8 cellular contexts compared by ENCODE assay signal in genomic region chr19:47158879-47159509, GRCh38. TPM values are rescaled to one million over a fixed set of nuclear protein-coding genes. Genes with fewer than 3 reads are reported as not detected.
DNase-seq lines count a peak whose midpoint lies in the region; ATAC-seq and TF ChIP-seq lines count a peak whose summit lies in the region.

No MANE protein-coding gene starts in this region.

- H3K9me3 Mint-ChIP-seq in activated naive CD4-positive, alpha-beta T cell treated with anti-CD3 and anti-CD28 coated beads, Interleukin-2, amount 50 U/mL, for 24 hours, result no peaks in the 10 kb centered on the region

- H3K27ac ChIP-seq in MM.1S (ENCODE audit: low read length) (peak overlapping the region; percentile 63; the same call in 1 of the 2 replicates), layer of hippocampus (ENCODE audit: low read depth, low read length) (peak overlapping the region; percentile 9), stomach smooth muscle (ENCODE audit: low read length) (peak overlapping the region; percentile 80)

- H3K4me3 Mint-ChIP-seq in activated naive CD4-positive, alpha-beta T cell treated with anti-CD3 and anti-CD28 coated beads, Interleukin-2, amount 50 U/mL, for 24 hours, result peak overlapping the region; percentile 86

- H3K27me3 ChIP-seq in MM.1S (replicated peaks; ENCODE audit: insufficient read depth, low read length) (no peaks in the 10 kb centered on the region), layer of hippocampus (ENCODE audit: control insufficient read depth, insufficient read depth, low read length) (no peaks in the 10 kb centered on the region), stomach smooth muscle (ENCODE audit: control insufficient read depth in 1 of 2, insufficient read depth in 2 of 2, low read length in 2 of 2) (no peaks in the 10 kb centered on the region), MG63 (no peaks in the 10 kb centered on the region)

- H3K9me2 ChIP-seq in MM.1S (replicated peaks; ENCODE audit: insufficient read depth, low read length), result no peaks in the 10 kb centered on the region

- H3F3A ChIP-seq in MM.1S (ENCODE audit: insufficient read depth, low read length), result peaks cover 39% of the 10 kb centered on the region

- H2AFZ ChIP-seq in MM.1S (ENCODE audit: low read length), result no peak overlapping the region

- H3K4me1 Mint-ChIP-seq in activated naive CD4-positive, alpha-beta T cell treated with anti-CD3 and anti-CD28 coated beads, Interleukin-2, amount 50 U/mL, for 24 hours, result peaks cover 64% of the 10 kb centered on the region

- H3K36me3 ChIP-seq in MM.1S (replicated peaks; ENCODE audit: insufficient read depth, low read length) (peaks cover 17% of the 10 kb centered on the region; the same call in 1 of the 2 replicates), stomach smooth muscle (ENCODE audit: control insufficient read depth in 2 of 2, insufficient read depth in 2 of 2, low read length in 2 of 2) (peaks cover 0 to 18% of the 10 kb centered on the region in 2 donors), MG63 (peaks cover 80% of the 10 kb centered on the region)

- H3K4me3 ChIP-seq in MM.1S (ENCODE audit: low read length) (no peak overlapping the region), stomach smooth muscle (ENCODE audit: low read length in 2 of 2) (peak overlapping the region in 1 of 2 donors; percentile 29), MG63 (no peak overlapping the region)

- peaks cover 74% of the 10 kb centered on the region for H3K79me2 ChIP-seq in MM.1S (ENCODE audit: low read length)

- no peak overlapping the region for H3K4me2 ChIP-seq in MM.1S (ENCODE audit: low read depth, low read length)

- H4K20me1 ChIP-seq in MM.1S (ENCODE audit: insufficient read depth, low read length), result peaks cover 25% of the 10 kb centered on the region; the same call in 1 of the 2 replicates

- no peak for TF ChIP-seq CTCF in MM.1S (IDR thresholded peaks at IDR 0.05; ENCODE audit: low read length)

- H3K9ac ChIP-seq in MM.1S (ENCODE audit: low read length) (no peak overlapping the region), stomach smooth muscle (ENCODE audit: low read length in 2 of 2) (peak overlapping the region; percentile 19 to 47)

- H3K27me3 Mint-ChIP-seq in activated naive CD4-positive, alpha-beta T cell treated with anti-CD3 and anti-CD28 coated beads, Interleukin-2, amount 50 U/mL, for 24 hours, result no peaks in the 10 kb centered on the region

- H3K9me3 ChIP-seq in MM.1S (replicated peaks; ENCODE audit: insufficient read depth, low read length) (no peaks in the 10 kb centered on the region), stomach smooth muscle (ENCODE audit: control insufficient read depth in 2 of 2, low read length in 2 of 2) (no peaks in the 10 kb centered on the region), MG63 (no peaks in the 10 kb centered on the region)

- DNase-seq in MM.1S (no peak), MG63 (no peak), DMS114 treated with DMSO at 0.1 percent for 48 hours (lab: John Stamatoyannopoulos, UW; ENCODE audit: unreplicated experiment) (no peak), NCI-H1105 (lab: John Stamatoyannopoulos, UW) (no peak)

- H3K36me3 Mint-ChIP-seq in activated naive CD4-positive, alpha-beta T cell treated with anti-CD3 and anti-CD28 coated beads, Interleukin-2, amount 50 U/mL, for 24 hours, result peaks cover 20% of the 10 kb centered on the region

- H3K27ac Mint-ChIP-seq in activated naive CD4-positive, alpha-beta T cell treated with anti-CD3 and anti-CD28 coated beads, Interleukin-2, amount 50 U/mL, for 24 hours, result peak overlapping the region; percentile 98

- H3K4me1 ChIP-seq in MM.1S (ENCODE audit: low read length) (peaks cover 42% of the 10 kb centered on the region), stomach smooth muscle (ENCODE audit: control insufficient read depth, insufficient read depth, low read length) (peaks cover 28% of the 10 kb centered on the region)

- no peak for ATAC-seq in GM19328 (IDR thresholded peaks at IDR 0.05; ENCODE audit: unreplicated experiment)

RNA-seq across cellular contexts. Expression of gene SAE1, which starts 28.4 kb away (rescaled TPM):
- total RNA-seq in MG63 (2014; rRNA removed; shearing (Covaris generic); ENCODE audit: low replicate concordance), result 389 and 411 TPM in 2 replicates

RNA-seq across cellular contexts. Expression of gene ZC3H4, which starts 45.4 kb away (rescaled TPM):
- total RNA-seq in MG63 (2014; rRNA removed; shearing (Covaris generic); ENCODE audit: low replicate concordance), result 8.2 and 25.2 TPM in 2 replicates

Comparison
In these comparisons a context has a peak if more than half of its experiments do, and no peak if none do; other contexts are left out.
1. H3K27ac ChIP-seq: peak in every context shown above with its lines; median percentile 80 in stomach smooth muscle; 63 in MM.1S; 9 in layer of hippocampus.